1 cellular context compared by ENCODE assay signal in genomic region chr11:73287400-73288101, GRCh38.
TF ChIP-seq lines count a peak whose summit lies in the region.

No MANE protein-coding gene starts in this region.

TF ChIP-seq in HepG2, 621 proteins besides CTCF, POLR2A, EP300 and RAD21:
- peak; percentile 64 for TF ChIP-seq ZNF629 (CRISPR knock-in tag; conservative IDR thresholded peaks at IDR 0.05)
- TF ChIP-seq ONECUT2 (CRISPR knock-in tag; IDR thresholded peaks at IDR 0.05) = no peak
- no peak for TF ChIP-seq ZNF296 (CRISPR knock-in tag; conservative IDR thresholded peaks at IDR 0.05)
